8 cellular contexts compared by ENCODE assay signal in genomic region chr1:171484760-171485374, GRCh38.
A peak's percentile ranks its signal among the peaks of the same experiment; 100 is the strongest.
DNase-seq lines count a peak whose midpoint lies in the region; ATAC-seq lines count a peak whose summit lies in the region.

No MANE protein-coding gene starts in this region.

- peak overlapping the region; percentile 99 for H3K4me3 Mint-ChIP-seq in activated naive CD8-positive, alpha-beta T cell
- H3K4me3 Mint-ChIP-seq in stimulated activated naive CD8-positive, alpha-beta T cell treated with anti-CD3 and anti-CD28 coated beads, Interleukin-15, amount 100 ng/mL, for 72 hours, result peak overlapping the region; percentile 97 to 98

- H3K27me3 Mint-ChIP-seq in activated naive CD8-positive, alpha-beta T cell, result no peaks in the 10 kb centered on the region
- H3K27me3 Mint-ChIP-seq in stimulated activated naive CD8-positive, alpha-beta T cell treated with anti-CD3 and anti-CD28 coated beads, Interleukin-15, amount 100 ng/mL, for 72 hours, result no peaks in the 10 kb centered on the region

- no peak for DNase-seq in stimulated activated naive CD8-positive, alpha-beta T cell treated with anti-CD3 and anti-CD28 coated beads, Interleukin-15, amount 100 ng/mL, for 72 hours
- no peak for DNase-seq in RKO (ENCODE audit: low spot score)
- no peak for DNase-seq in nucleus accumbens (lab: John Stamatoyannopoulos, UW)

- peaks cover 9% of the 10 kb centered on the region for H3K36me3 Mint-ChIP-seq in activated naive CD8-positive, alpha-beta T cell

- no peaks in the 10 kb centered on the region for H3K9me3 ChIP-seq in ES-I3 (ENCODE audit: control insufficient read depth, insufficient read depth, low read length)

- H3K4me1 Mint-ChIP-seq in activated naive CD8-positive, alpha-beta T cell (ENCODE audit: low read depth), result peaks cover 45% of the 10 kb centered on the region
- H3K4me1 Mint-ChIP-seq in stimulated activated naive CD8-positive, alpha-beta T cell treated with anti-CD3 and anti-CD28 coated beads, Interleukin-15, amount 100 ng/mL, for 72 hours, result peaks cover 42% of the 10 kb centered on the region

- peak overlapping the region; percentile 97 for H3K4me3 ChIP-seq in iPS-11a (ENCODE audit: low read depth, low read length)

- H3K27ac Mint-ChIP-seq in activated naive CD8-positive, alpha-beta T cell, result peak overlapping the region; percentile 97
- peak overlapping the region; percentile 100 for H3K27ac Mint-ChIP-seq in stimulated activated naive CD8-positive, alpha-beta T cell treated with anti-CD3 and anti-CD28 coated beads, Interleukin-15, amount 100 ng/mL, for 72 hours

- H3K4me1 ChIP-seq in ES-I3 (ENCODE audit: insufficient read depth, low read length), result no peaks in the 10 kb centered on the region; the same call in 1 of the 2 replicates

- H3K9ac ChIP-seq in ES-I3 (ENCODE audit: low read depth, low read length), result peak overlapping the region; percentile 94

- H3K36me3 ChIP-seq in ES-I3 (ENCODE audit: insufficient read depth, low read length), result no peaks in the 10 kb centered on the region

- ATAC-seq in GM21390 (IDR thresholded peaks at IDR 0.05; ENCODE audit: unreplicated experiment), result peak; percentile 63
- peak; percentile 43 for ATAC-seq in HG03565 (IDR thresholded peaks at IDR 0.05; ENCODE audit: unreplicated experiment)
- ATAC-seq in stimulated activated naive CD8-positive, alpha-beta T cell treated with anti-CD3 and anti-CD28 coated beads, Interleukin-15, amount 100 ng/mL, for 72 hours, result peak; percentile 61

- no peaks in the 10 kb centered on the region for H3K9me3 Mint-ChIP-seq in activated naive CD8-positive, alpha-beta T cell (ENCODE audit: low read depth)
- no peaks in the 10 kb centered on the region for H3K9me3 Mint-ChIP-seq in stimulated activated naive CD8-positive, alpha-beta T cell treated with anti-CD3 and anti-CD28 coated beads, Interleukin-15, amount 100 ng/mL, for 72 hours
